ENCODE assay signal across 9 cellular contexts in the genomic region with DNA sequence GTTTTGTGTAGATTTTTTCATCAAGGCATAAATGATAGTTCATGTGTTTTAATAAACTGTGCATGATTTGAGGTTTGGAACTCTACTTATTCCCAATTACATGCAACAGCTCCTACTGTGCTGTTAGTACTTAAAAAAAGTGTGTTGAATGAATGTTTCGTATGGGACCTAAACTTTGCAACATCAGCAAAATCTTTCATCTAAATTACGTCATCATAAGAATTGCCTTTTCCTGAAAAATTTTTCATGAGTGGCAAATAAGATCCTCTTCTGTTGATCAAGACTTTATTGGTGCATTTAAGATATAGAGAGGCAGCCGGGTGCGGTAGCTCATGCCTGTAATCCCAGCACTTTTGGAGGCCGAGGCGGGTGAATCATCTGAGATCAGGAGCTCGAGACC.
"Had no signal": no experiment of that assay in that cellular context is flagged by ENCODE, and none has a peak within 500 bp of the region (broad histone marks: within the 10 kb centered on the region; RNA-seq: fewer than 3 reads in every experiment).

No MANE protein-coding gene starts in this region.

- H3K4me3 ChIP-seq: GM23248 had no signal

- H3K27ac Mint-ChIP-seq: H9, HFFc6 had no signal

- H2AFZ ChIP-seq: GM23248 had no signal

- H3K4me2 ChIP-seq: KMS-11 had no signal

- H3K27ac ChIP-seq: GM23248, KMS-11 had no signal

- H3K9me3 Mint-ChIP-seq: H9, HFFc6 had no signal

- H3K9ac ChIP-seq: GM23248, KMS-11 had no signal

- DNase-seq: GOT3, H9, HCEC 1CT, HFFc6, KBM-7 had no signal

- FAIRE-seq: H54, HTR-8/SVneo had no signal

- H3K4me1 Mint-ChIP-seq: H9 had no signal

- H3K4me3 Mint-ChIP-seq: H9, HFFc6 had no signal
